In the genomic region with DNA sequence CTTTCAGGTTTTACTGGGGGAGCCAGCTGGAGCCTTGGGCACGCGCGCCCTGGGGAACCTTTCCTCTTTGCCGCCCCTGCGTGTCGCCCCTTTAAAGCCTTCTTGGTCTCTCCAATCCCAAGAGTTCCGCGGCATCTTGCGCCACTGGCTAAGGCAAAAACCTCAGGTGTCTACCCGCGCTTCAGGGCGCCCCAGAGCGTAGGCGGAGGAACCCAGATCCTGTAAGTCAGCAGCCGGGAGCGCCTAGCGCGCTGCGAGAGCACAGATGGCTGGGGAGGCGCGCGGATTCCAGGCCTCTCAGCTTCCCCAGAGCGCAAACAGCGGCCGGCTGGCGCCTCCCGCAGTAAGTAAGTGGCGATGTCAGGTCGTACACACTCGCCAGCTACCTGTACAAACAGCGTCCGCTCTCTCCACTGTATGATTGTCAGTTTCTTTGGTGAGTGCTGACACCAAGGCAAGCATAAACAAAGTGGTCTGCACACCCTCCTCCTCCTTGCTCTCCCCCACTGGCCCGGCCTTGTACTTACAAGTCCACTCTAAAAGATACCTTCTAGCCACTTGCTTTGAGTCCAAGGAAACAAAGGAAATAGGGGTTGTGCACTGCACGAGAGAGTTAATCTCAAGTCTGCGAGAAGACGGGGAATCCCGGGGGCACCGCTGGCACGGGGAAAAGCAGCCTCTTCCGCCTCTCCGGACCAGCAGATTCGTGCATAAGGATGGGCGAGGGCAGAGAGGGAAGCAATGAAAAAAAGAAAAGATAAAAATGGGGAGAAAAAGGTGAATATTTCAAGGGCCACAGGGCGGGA, we compare ENCODE assay signal across 1 cellular context.
TF ChIP-seq lines count a peak whose summit lies in the region.

No MANE protein-coding gene starts in this region.

TF ChIP-seq in WTC11, 78 proteins besides CTCF, POLR2A, EP300 and RAD21 (continued from another document):
- TF ChIP-seq, protein P1, sequence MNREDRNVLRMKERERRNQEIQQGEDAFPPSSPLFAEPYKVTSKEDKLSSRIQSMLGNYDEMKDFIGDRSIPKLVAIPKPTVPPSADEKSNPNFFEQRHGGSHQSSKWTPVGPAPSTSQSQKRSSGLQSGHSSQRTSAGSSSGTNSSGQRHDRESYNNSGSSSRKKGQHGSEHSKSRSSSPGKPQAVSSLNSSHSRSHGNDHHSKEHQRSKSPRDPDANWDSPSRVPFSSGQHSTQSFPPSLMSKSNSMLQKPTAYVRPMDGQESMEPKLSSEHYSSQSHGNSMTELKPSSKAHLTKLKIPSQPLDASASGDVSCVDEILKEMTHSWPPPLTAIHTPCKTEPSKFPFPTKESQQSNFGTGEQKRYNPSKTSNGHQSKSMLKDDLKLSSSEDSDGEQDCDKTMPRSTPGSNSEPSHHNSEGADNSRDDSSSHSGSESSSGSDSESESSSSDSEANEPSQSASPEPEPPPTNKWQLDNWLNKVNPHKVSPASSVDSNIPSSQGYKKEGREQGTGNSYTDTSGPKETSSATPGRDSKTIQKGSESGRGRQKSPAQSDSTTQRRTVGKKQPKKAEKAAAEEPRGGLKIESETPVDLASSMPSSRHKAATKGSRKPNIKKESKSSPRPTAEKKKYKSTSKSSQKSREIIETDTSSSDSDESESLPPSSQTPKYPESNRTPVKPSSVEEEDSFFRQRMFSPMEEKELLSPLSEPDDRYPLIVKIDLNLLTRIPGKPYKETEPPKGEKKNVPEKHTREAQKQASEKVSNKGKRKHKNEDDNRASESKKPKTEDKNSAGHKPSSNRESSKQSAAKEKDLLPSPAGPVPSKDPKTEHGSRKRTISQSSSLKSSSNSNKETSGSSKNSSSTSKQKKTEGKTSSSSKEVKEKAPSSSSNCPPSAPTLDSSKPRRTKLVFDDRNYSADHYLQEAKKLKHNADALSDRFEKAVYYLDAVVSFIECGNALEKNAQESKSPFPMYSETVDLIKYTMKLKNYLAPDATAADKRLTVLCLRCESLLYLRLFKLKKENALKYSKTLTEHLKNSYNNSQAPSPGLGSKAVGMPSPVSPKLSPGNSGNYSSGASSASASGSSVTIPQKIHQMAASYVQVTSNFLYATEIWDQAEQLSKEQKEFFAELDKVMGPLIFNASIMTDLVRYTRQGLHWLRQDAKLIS (CRISPR knock-in tag; IDR thresholded peaks at IDR 0.05; ENCODE audit: borderline replicate concordance): no peak
- TF ChIP-seq NR2C2 (CRISPR knock-in tag; IDR thresholded peaks at IDR 0.05): no peak
- no peak for TF ChIP-seq ESRRA (CRISPR knock-in tag; IDR thresholded peaks at IDR 0.05; ENCODE audit: borderline replicate concordance)
- TF ChIP-seq, protein P2, sequence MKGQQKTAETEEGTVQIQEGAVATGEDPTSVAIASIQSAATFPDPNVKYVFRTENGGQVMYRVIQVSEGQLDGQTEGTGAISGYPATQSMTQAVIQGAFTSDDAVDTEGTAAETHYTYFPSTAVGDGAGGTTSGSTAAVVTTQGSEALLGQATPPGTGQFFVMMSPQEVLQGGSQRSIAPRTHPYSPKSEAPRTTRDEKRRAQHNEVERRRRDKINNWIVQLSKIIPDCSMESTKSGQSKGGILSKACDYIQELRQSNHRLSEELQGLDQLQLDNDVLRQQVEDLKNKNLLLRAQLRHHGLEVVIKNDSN (CRISPR knock-in tag; IDR thresholded peaks at IDR 0.05): 0 out of 2 replicates have a peak, but pooled peaks have one; percentile 5
- peak; percentile 57 for TF ChIP-seq ZNF423 (CRISPR knock-in tag; IDR thresholded peaks at IDR 0.05)
- no peak for TF ChIP-seq TEAD4 (CRISPR knock-in tag; IDR thresholded peaks at IDR 0.05)
- TF ChIP-seq, protein P3, sequence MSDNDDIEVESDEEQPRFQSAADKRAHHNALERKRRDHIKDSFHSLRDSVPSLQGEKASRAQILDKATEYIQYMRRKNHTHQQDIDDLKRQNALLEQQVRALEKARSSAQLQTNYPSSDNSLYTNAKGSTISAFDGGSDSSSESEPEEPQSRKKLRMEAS (CRISPR knock-in tag; IDR thresholded peaks at IDR 0.05): peak; percentile 49
- TF ChIP-seq IRF2 (CRISPR knock-in tag; IDR thresholded peaks at IDR 0.05; ENCODE audit: borderline replicate concordance, low read depth): no peak
- TF ChIP-seq FOXP1 (CRISPR knock-in tag; IDR thresholded peaks at IDR 0.05; ENCODE audit: borderline replicate concordance): 0 out of 2 replicates have a peak, but pooled peaks have one; percentile 41
- TF ChIP-seq MYBL2 (CRISPR knock-in tag; IDR thresholded peaks at IDR 0.05): no peak
